9 cellular contexts compared by ENCODE assay signal in genomic region chr1:208184993-208185703, GRCh38. TPM values are rescaled to one million over a fixed set of nuclear protein-coding genes. Genes with fewer than 3 reads are reported as not detected.
DNase-seq lines count a peak whose midpoint lies in the region; ATAC-seq, FAIRE-seq and TF ChIP-seq lines count a peak whose summit lies in the region.
"Had no signal": no experiment of that assay in that cellular context is flagged by ENCODE, and none has a peak within 500 bp of the region (broad histone marks: within the 10 kb centered on the region; RNA-seq: fewer than 3 reads in every experiment).

No MANE protein-coding gene starts in this region.

- no peak for TF ChIP-seq CTCF in A549 (IDR thresholded peaks at IDR 0.05)
- TF ChIP-seq CTCF in RWPE1 (conservative IDR thresholded peaks at IDR 0.05; ENCODE audit: low read depth): no peak
- TF ChIP-seq CTCF in esophagus muscularis mucosa (IDR thresholded peaks at IDR 0.05): no peak
- no peak for TF ChIP-seq CTCF in osteoblast (IDR thresholded peaks at IDR 0.05; ENCODE audit: extremely low read depth, low read depth, low read length)
- no peak for TF ChIP-seq CTCF in A673 (conservative IDR thresholded peaks at IDR 0.05; ENCODE audit: low read depth, low read length)

- no peak for DNase-seq in A549 (ENCODE audit: low read depth in 1 of 2, low spot score in 1 of 2)
- no peak for DNase-seq in RWPE1 (ENCODE audit: low spot score)
- DNase-seq in esophagus muscularis mucosa (ENCODE audit: extremely low spot score): no peak
- DNase-seq in osteoblast (ENCODE audit: insufficient read length, low spot score, missing footprints): peak; percentile 87
- DNase-seq in GM03348 (ENCODE audit: low spot score): no peak
- DNase-seq in A673 (ENCODE audit: low spot score): no peak
- DNase-seq: NCI-H2107 had no signal

- H3K27me3 ChIP-seq in esophagus muscularis mucosa: no peaks in the 10 kb centered on the region
- H3K27me3 ChIP-seq in osteoblast (ENCODE audit: insufficient read depth, low read length): no peaks in the 10 kb centered on the region
- H3K27me3 ChIP-seq in A673 (replicated peaks; ENCODE audit: insufficient read depth, low read depth, low read length, poor library complexity): peaks cover 14% of the 10 kb centered on the region

- H3K4me3 ChIP-seq in A549: no peak overlapping the region
- H3K4me3 ChIP-seq in esophagus muscularis mucosa: peak overlapping the region in 1 of 4 donors; percentile 8
- no peak overlapping the region for H3K4me3 ChIP-seq in osteoblast (ENCODE audit: insufficient read depth, low read length)
- H3K4me3 ChIP-seq in A673 (ENCODE audit: low read depth, low read length, poor library complexity, severe bottlenecking): no peak overlapping the region

- WGBS in A549 (ENCODE audit: missing lambda C conversion rate): 80% methylated on average over 5 of the region's 5 CpGs
- 73% methylated on average over 5 of the region's 5 CpGs for WGBS in esophagus muscularis mucosa

- no peaks in the 10 kb centered on the region for H4K20me1 ChIP-seq in osteoblast (ENCODE audit: insufficient read depth, low read length)

- TF ChIP-seq RAD21 in A549 (conservative IDR thresholded peaks at IDR 0.05 in 1 of 2, IDR thresholded peaks at IDR 0.05 in 1 of 2): no peak

- no peak for FAIRE-seq in A549 (lab: Jason Lieb, UNC)

- ATAC-seq in A549 (peak; percentile 13 to 16; a peak in 4 of 6 replicates), GM18519 (IDR thresholded peaks at IDR 0.05; ENCODE audit: low FRiP score, unreplicated experiment) (no peak), GM21528 (IDR thresholded peaks at IDR 0.05; ENCODE audit: low FRiP score, unreplicated experiment) (no peak)

- H3K79me2 ChIP-seq in osteoblast (ENCODE audit: insufficient read depth, low read length): no peaks in the 10 kb centered on the region

- no peak for TF ChIP-seq EP300 in A549 (IDR thresholded peaks at IDR 0.05)
- no peak for TF ChIP-seq EP300 in esophagus muscularis mucosa (IDR thresholded peaks at IDR 0.05)

- CTCF ChIA-PET in A549 (lab: Yijun Ruan, JAX) (interaction anchor here (1.3 to 5.3 kb wide), 7 partner anchors 11 to 60 kb away, joined by 3 to 26 read pairs (median 5); partner anchors contain the start of gene PLXNA2), RWPE1 (lab: Yijun Ruan, JAX) (interaction anchor here (0.6 to 1.6 kb wide), 4 partner anchors 25 to 60 kb away, joined by 3 to 6 read pairs (median 4); no protein-coding TSS in a partner anchor), A673 (lab: Charles Lee) (no interaction called here)

- peak overlapping the region; percentile 65 to 81 for H3K27ac ChIP-seq in A549
- peak overlapping the region; percentile 97 for H3K27ac ChIP-seq in RWPE1
- peak overlapping the region; percentile 82 to 83 (median 82) for H3K27ac ChIP-seq in esophagus muscularis mucosa (replicated peaks in 1 of 4)
- peak overlapping the region; percentile 77 for H3K27ac ChIP-seq in osteoblast (ENCODE audit: low read depth, low read length)
- no peak overlapping the region for H3K27ac ChIP-seq in A673 (ENCODE audit: low read depth, low read length, poor library complexity, severe bottlenecking)

- peak overlapping the region; percentile 71 for H3K4me2 ChIP-seq in A549
- H3K4me2 ChIP-seq in osteoblast (ENCODE audit: insufficient read depth, low read length): peak overlapping the region; percentile 76

- no peak for TF ChIP-seq POLR2A in A549 (IDR thresholded peaks at IDR 0.05; ENCODE audit: low read length)
- no peak for TF ChIP-seq POLR2A in esophagus muscularis mucosa (IDR thresholded peaks at IDR 0.05; ENCODE audit: low read depth)

- no TSS peak for BruUV-seq in A673 (replicated peaks; lab: Mats Ljungman, UMichigan)

- H3K9me3 ChIP-seq in A549 (no peaks in the 10 kb centered on the region), esophagus muscularis mucosa (no peaks in the 10 kb centered on the region), osteoblast (ENCODE audit: low read depth, low read length) (no peaks in the 10 kb centered on the region), A673 (ENCODE audit: low read depth, low read length, poor library complexity, severe bottlenecking) (no peaks in the 10 kb centered on the region)

- H2AFZ ChIP-seq in osteoblast (ENCODE audit: low read length): no peak overlapping the region

- intact Hi-C loops in esophagus muscularis mucosa (cut with DNase I): loop anchor here (5.0 kb wide), 1 partner anchor 52 kb away; no protein-coding TSS in a partner anchor
- intact Hi-C loops in A673 (cut with micrococcal nuclease; ENCODE audit: unreplicated experiment): no loop called here

- POLR2A ChIA-PET in A549 (lab: Yijun Ruan, JAX) (interaction anchor here (1.3 to 3.6 kb wide), 3 partner anchors 16 to 45 kb away, joined by 3 to 19 read pairs (median 5); no protein-coding TSS in a partner anchor), RWPE1 (lab: Yijun Ruan, JAX; ENCODE audit: low non-redundant PET) (no interaction called here), A673 (lab: Charles Lee; ENCODE audit: low non-redundant PET) (no interaction called here)

- H3K36me3 ChIP-seq in esophagus muscularis mucosa (peaks cover 0 to 11% (median 1%) of the 10 kb centered on the region in 4 donors), osteoblast (ENCODE audit: insufficient read depth, low read length) (no peaks in the 10 kb centered on the region), A673 (ENCODE audit: insufficient read depth, low read length, poor library complexity, severe bottlenecking) (no peaks in the 10 kb centered on the region)

- H3K4me1 ChIP-seq in A549 (peaks cover 51% of the 10 kb centered on the region), esophagus muscularis mucosa (peaks cover 57 to 76% (median 66%) of the 10 kb centered on the region in 4 donors), osteoblast (ENCODE audit: insufficient read depth, low read length) (peaks cover 40% of the 10 kb centered on the region), A673 (ENCODE audit: insufficient read depth, low read length, poor library complexity, severe bottlenecking) (no peaks in the 10 kb centered on the region)

TF ChIP-seq in A549, 52 proteins besides CTCF, POLR2A, EP300 and RAD21:
- TF ChIP-seq BHLHE40 (IDR thresholded peaks at IDR 0.05; ENCODE audit: low read depth, low read length): no peak
- TF ChIP-seq MAFK (IDR thresholded peaks at IDR 0.05; ENCODE audit: partially characterized antibody): peak; percentile 81
- no peak for TF ChIP-seq CHD2 (IDR thresholded peaks at IDR 0.05; ENCODE audit: low read length, partially characterized antibody)
- peak; percentile 55 for TF ChIP-seq NFE2L2 (conservative IDR thresholded peaks at IDR 0.05; ENCODE audit: low read length)
- TF ChIP-seq ZNF302 (CRISPR knock-in tag; IDR thresholded peaks at IDR 0.05): no peak
TF ChIP-seq in A549: peak in this region for 2.

RNA-seq across cellular contexts. Expression of gene PLXNA2, which starts 59.0 kb away (rescaled TPM):
- 0.87 and 1.9 TPM in 2 replicates for polyA plus RNA-seq in A549 (2011; rRNA removed)
- polyA plus RNA-seq in A549 (2012; cell fraction: cytosol; rRNA removed): 0.28 and 0.31 TPM in 2 replicates
- polyA plus RNA-seq in A549 (2012; cell fraction: nucleus; rRNA removed): 1.0 and 1.2 TPM in 2 replicates
- polyA plus RNA-seq in A549 (2017; fragmentation: RNase III; extraction: RNeasy Plus Mini Kit Qiagen cat#74134 plus additional on column Dnase treatment): 0.36 to 0.62 TPM (median 0.45 TPM) in 3 replicates
- polyA minus RNA-seq in A549 (2011; rRNA and poly(A)+ RNA removed): 4.7 and 5.2 TPM in 2 replicates
- total RNA-seq in esophagus muscularis mucosa: 10 to 100 TPM; 19.8 to 41.6 (median 27.9) TPM
- 2.7 and 3.3 TPM in 2 replicates for total RNA-seq in osteoblast
- total RNA-seq in A673 (2021): 0.06 TPM in 1 of 2 replicates, not detected in the other

Comparison
In these comparisons a context has a peak if more than half of its experiments do, and no peak if none do; other contexts are left out.
1. ATAC-seq: peak in A549 (2 of 2); none in GM18519 (single experiment) and GM21528 (single experiment).